Comparison of ENCODE assay signal across 8 cellular contexts in genomic region chr12:69471667-69472385, GRCh38. TPM values are rescaled to one million over a fixed set of nuclear protein-coding genes. Genes with fewer than 3 reads are reported as not detected.
DNase-seq lines count a peak whose midpoint lies in the region; ATAC-seq and TF ChIP-seq lines count a peak whose summit lies in the region.

No MANE protein-coding gene starts in this region.

- H3K9ac ChIP-seq in HUES64 (ENCODE audit: low read depth, low read length) (peak overlapping the region; percentile 95), muscle layer of colon (ENCODE audit: low read length) (peak overlapping the region; percentile 85)

- H3K4me1 ChIP-seq in HUES64 (ENCODE audit: insufficient read depth, low read length) (peaks cover 70% of the 10 kb centered on the region), breast epithelium (peaks cover 0 to 23% of the 10 kb centered on the region in 2 donors), muscle layer of colon (ENCODE audit: insufficient read depth, low read length) (peaks cover 52% of the 10 kb centered on the region)

- no peak for TF ChIP-seq CTCF in AG09309 (IDR thresholded peaks at IDR 0.05; ENCODE audit: control insufficient read depth, insufficient read depth, low read depth, low read length, missing control alignments)
- no peak for TF ChIP-seq CTCF in breast epithelium (IDR thresholded peaks at IDR 0.05)

- H3K27ac ChIP-seq in HUES64 (ENCODE audit: low read depth, low read length) (no peak overlapping the region), breast epithelium (no peak overlapping the region), muscle layer of colon (ENCODE audit: low read depth, low read length) (no peak overlapping the region)

- peak overlapping the region; percentile 86 for H3K4me3 ChIP-seq in AG09309 (ENCODE audit: control insufficient read depth, low read depth, low read length)
- peak overlapping the region; percentile 96 for H3K4me3 ChIP-seq in HUES64 (ENCODE audit: low read length)
- peak overlapping the region; percentile 81 to 86 (median 85) for H3K4me3 ChIP-seq in breast epithelium
- H3K4me3 ChIP-seq in muscle layer of colon (ENCODE audit: low read depth in 1 of 2, low read length in 2 of 2), result peak overlapping the region; percentile 92 to 96

- intact Hi-C loops in breast epithelium (cut with DNase I; ENCODE audit: low total_unique reads), result no loop called here

- DNase-seq in AG09309 (ENCODE audit: low read depth) (no peak), breast epithelium (ENCODE audit: low spot score in 2 of 2) (no peak), dermis blood vessel endothelial cell (no peak), DMS79 treated with DMSO at 0.1 percent for 48 hours (lab: John Stamatoyannopoulos, UW) (no peak), NCI-H345 (lab: John Stamatoyannopoulos, UW) (no peak)

- TF ChIP-seq POLR2A in breast epithelium (IDR thresholded peaks at IDR 0.05), result no peak

- H3K9me3 ChIP-seq in HUES64 (ENCODE audit: insufficient read depth, low read depth, low read length) (no peaks in the 10 kb centered on the region), breast epithelium (no peaks in the 10 kb centered on the region), muscle layer of colon (ENCODE audit: low read length) (no peaks in the 10 kb centered on the region)

- H3K27me3 ChIP-seq in HUES64 (ENCODE audit: insufficient read depth, low read length) (no peaks in the 10 kb centered on the region), breast epithelium (no peaks in the 10 kb centered on the region), muscle layer of colon (ENCODE audit: control insufficient read depth in 1 of 2, insufficient read depth in 2 of 2, low read length in 2 of 2) (no peaks in the 10 kb centered on the region)

- H3K36me3 ChIP-seq in HUES64 (ENCODE audit: insufficient read depth, low read length) (no peaks in the 10 kb centered on the region), breast epithelium (no peaks in the 10 kb centered on the region), muscle layer of colon (ENCODE audit: insufficient read depth, low read length) (no peaks in the 10 kb centered on the region)

- WGBS in HUES64, result 89% methylated on average over 4 of the region's 5 CpGs

- no peak for ATAC-seq in HG02759 (IDR thresholded peaks at IDR 0.05; ENCODE audit: unreplicated experiment)

RNA-seq across cellular contexts. Expression of gene FRS2, which starts 1.6 kb away (rescaled TPM):
- polyA plus RNA-seq in HUES64 (2013, experiment 1 of 2), result 19.8 TPM
- 20.7 TPM for polyA plus RNA-seq in HUES64 (2013, experiment 2 of 2)
- total RNA-seq in breast epithelium, result 100 to 1,000 TPM in 1 of 3 donors, 10 to 100 TPM in 2; 54.9 to 125 (median 72.4) TPM
- 17.4 and 23.3 TPM in 2 replicates for total RNA-seq in dermis blood vessel endothelial cell
